In the genomic region with DNA sequence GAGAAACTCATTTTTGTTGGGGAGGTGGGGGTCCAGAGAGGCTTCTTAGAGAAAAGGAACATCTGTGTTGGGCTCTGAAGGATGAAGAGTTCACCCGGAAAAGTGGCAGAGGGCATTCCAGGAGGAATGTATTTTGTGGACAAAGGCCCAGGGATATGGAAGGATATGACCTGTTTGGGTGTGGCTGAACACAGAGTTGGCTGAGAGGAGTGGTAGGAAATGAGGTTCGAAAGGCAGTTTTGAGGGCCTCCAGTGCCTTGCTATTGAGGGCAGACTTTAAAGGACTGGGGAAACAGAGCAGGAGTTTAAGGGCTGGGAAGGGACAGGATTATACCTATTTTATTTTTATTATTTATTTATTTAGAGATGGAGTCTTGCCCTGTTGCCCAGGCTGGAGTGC, we compare ENCODE assay signal across 21 cellular contexts. TPM values are rescaled to one million over a fixed set of nuclear protein-coding genes. Genes with fewer than 3 reads are reported as not detected.
DNase-seq lines count a peak whose midpoint lies in the region; ATAC-seq, FAIRE-seq and TF ChIP-seq lines count a peak whose summit lies in the region.
"Had no signal": no experiment of that assay in that cellular context is flagged by ENCODE, and none has a peak within 500 bp of the region (broad histone marks: within the 10 kb centered on the region; RNA-seq: fewer than 3 reads in every experiment).

No MANE protein-coding gene starts in this region.

- H3K23me2 ChIP-seq in H1 (ENCODE audit: low read depth, low read length), result no peaks in the 10 kb centered on the region

- intact Hi-C loops in heart right ventricle (cut with DNase I), result no loop called here
- intact Hi-C loops in left cardiac atrium (cut with DNase I), result no loop called here
- intact Hi-C loops in uterus (cut with DNase I; ENCODE audit: low total_unique reads), result no loop called here

- H3K4me3 Mint-ChIP-seq in naive thymus-derived CD8-positive, alpha-beta T cell, result peak overlapping the region in 6 of 10 donors; percentile 34 to 66 (median 42)
- H3K4me3 Mint-ChIP-seq: type B pancreatic cell had no signal

- H4K20me1 ChIP-seq in H1 (replicated peaks in 1 of 2; ENCODE audit: control insufficient read depth in 1 of 2, insufficient read depth in 2 of 2, low read length in 2 of 2), result no peaks in the 10 kb centered on the region

- no peak for TF ChIP-seq CTCF in heart right ventricle (IDR thresholded peaks at IDR 0.05)
- no peak for TF ChIP-seq CTCF in H1 (IDR thresholded peaks at IDR 0.05; ENCODE audit: control extremely low read depth in 1 of 3, insufficient read depth in 1 of 3, low read depth in 1 of 3, low read length in 3 of 3)
- TF ChIP-seq CTCF in uterus (IDR thresholded peaks at IDR 0.05), result no peak

- no peak overlapping the region for H2BK12ac ChIP-seq in H1 (ENCODE audit: low read depth, low read length)

- H3K9me3 Mint-ChIP-seq in naive thymus-derived CD8-positive, alpha-beta T cell, result no peaks in the 10 kb centered on the region
- H3K9me3 Mint-ChIP-seq: type B pancreatic cell had no signal

- no peak for TF ChIP-seq POLR2A in H1 (IDR thresholded peaks at IDR 0.05; ENCODE audit: control extremely low read depth in 1 of 2, low read depth in 2 of 2, low read length in 2 of 2)
- no peak for TF ChIP-seq POLR2A in uterus (IDR thresholded peaks at IDR 0.05)

- H2BK5ac ChIP-seq in H1 (ENCODE audit: low read depth, low read length), result no peak overlapping the region

- 63 to 64% methylated on average over 2 of the region's 2 CpGs for WGBS in heart right ventricle, 2 donors
- WGBS in H1 (ENCODE audit: extremely low coverage in 1 of 2, insufficient coverage in 1 of 2, insufficient read length in 1 of 2, insufficient replicate concordance in 2 of 2, low coverage in 1 of 2, low lambda C conversion rate in 2 of 2, missing lambda C conversion rate in 1 of 2), 2 experiments, result 90% methylated on average over 2 of the region's 2 CpGs; no CpG with 5 or more reads in 1 of the 2 experiments

- ATAC-seq in heart right ventricle (peak in 1 of 8 donors; percentile 41), left cardiac atrium (no peak), HG03378 (IDR thresholded peaks at IDR 0.05; ENCODE audit: unreplicated experiment) (no peak)
- ATAC-seq in naive thymus-derived CD8-positive, alpha-beta T cell, result no peak
- ATAC-seq: SK-N-SH treated with all-trans-retinoic acid at 6 μM for 48 hours had no signal

- H2AFZ ChIP-seq in H1 (ENCODE audit: low read length), result no peak overlapping the region

- FAIRE-seq in H1 (lab: Jason Lieb, UNC), result no peak
- FAIRE-seq: pancreas had no signal

- POLR2A ChIA-PET in H1 (lab: Charles Lee; ENCODE audit: partially characterized antibody), result interaction anchor here (1.7 to 2.8 kb wide), 3 partner anchors 8 to 53 kb away, joined by 4 to 7 read pairs (median 7); no protein-coding TSS in a partner anchor
- POLR2A ChIA-PET in naive thymus-derived CD8-positive, alpha-beta T cell (lab: Charles Lee), result interaction anchor here (0.9 to 1.5 kb wide), 2 partner anchors 9 to 11 kb away, joined by 3 to 4 read pairs; no protein-coding TSS in a partner anchor

- TF ChIP-seq RAD21 in H1 (IDR thresholded peaks at IDR 0.05 in 1 of 2, conservative IDR thresholded peaks at IDR 0.05 in 1 of 2; ENCODE audit: low read depth in 2 of 2, low read length in 2 of 2), result no peak

- no peak overlapping the region for H2BK120ac ChIP-seq in H1 (replicated peaks; ENCODE audit: low read depth, low read length)

- peak overlapping the region; percentile 75; the same call in 1 of the 2 replicates for H2AK5ac ChIP-seq in H1 (ENCODE audit: low read depth, low read length)

- no peak overlapping the region for H3K14ac ChIP-seq in H1 (ENCODE audit: insufficient read length)

- no peaks in the 10 kb centered on the region for H3K36me3 Mint-ChIP-seq in naive thymus-derived CD8-positive, alpha-beta T cell
- H3K36me3 Mint-ChIP-seq: type B pancreatic cell had no signal

- H3K4me1 ChIP-seq in heart right ventricle (peaks cover 34 to 89% (median 60%) of the 10 kb centered on the region in 9 donors), H1 (replicated peaks in 1 of 4; ENCODE audit: control insufficient read depth in 3 of 4, insufficient read depth in 4 of 4, low read length in 3 of 4) (peaks cover 0 to 20% (median 12%) of the 10 kb centered on the region in 4 experiments; a peak in 6 of 7 replicates), uterus (peaks cover 0 to 23% of the 10 kb centered on the region in 2 donors)
- H3K4me1 ChIP-seq: pancreas had no signal

- no peak overlapping the region for H3K9ac ChIP-seq in H1 (replicated peaks in 1 of 4; ENCODE audit: extremely low read depth in 1 of 4, low read depth in 3 of 4, low read length in 3 of 4)

- H3K27me3 ChIP-seq in heart right ventricle (no peaks in the 10 kb centered on the region), H1 (replicated peaks in 1 of 4; ENCODE audit: control insufficient read depth in 3 of 4, extremely low read depth in 1 of 4, insufficient read depth in 3 of 4, low read length in 3 of 4) (no peaks in the 10 kb centered on the region), uterus (no peaks in the 10 kb centered on the region)
- H3K27me3 ChIP-seq: pancreas had no signal

- H3K4ac ChIP-seq in H1 (replicated peaks; ENCODE audit: insufficient read length, low read depth, low read length), result no peak overlapping the region

- H3K4me3 ChIP-seq in heart right ventricle (no peak overlapping the region), H1 (ENCODE audit: extremely low read depth in 1 of 4, insufficient read depth in 2 of 4, low read depth in 3 of 4, low read length in 4 of 4) (no peak overlapping the region), uterus (no peak overlapping the region)
- H3K4me3 ChIP-seq: pancreas, smooth muscle cell had no signal

- H3K23ac ChIP-seq in H1 (ENCODE audit: insufficient read length), result no peak overlapping the region

- H3K27me3 Mint-ChIP-seq in naive thymus-derived CD8-positive, alpha-beta T cell, result no peaks in the 10 kb centered on the region
- H3K27me3 Mint-ChIP-seq: type B pancreatic cell had no signal

- TF ChIP-seq EP300 in H1 (IDR thresholded peaks at IDR 0.05; ENCODE audit: borderline replicate concordance in 1 of 2, low read depth in 2 of 2, low read length in 2 of 2), result no peak

- H4K91ac ChIP-seq in H1 (replicated peaks; ENCODE audit: insufficient read length, low read length), result no peak overlapping the region

- H3K9me3 ChIP-seq in heart right ventricle (no peaks in the 10 kb centered on the region), H1 (ENCODE audit: insufficient read depth in 2 of 2, low read depth in 1 of 2, low read length in 1 of 2) (no peaks in the 10 kb centered on the region), uterus (no peaks in the 10 kb centered on the region)
- H3K9me3 ChIP-seq: pancreas had no signal

- H3K27ac Mint-ChIP-seq in naive thymus-derived CD8-positive, alpha-beta T cell, result peak overlapping the region in 9 of 10 donors; percentile 7 to 93 (median 55)

- peaks cover 26 to 52% (median 44%) of the 10 kb centered on the region in 4 donors for H3K4me1 Mint-ChIP-seq in naive thymus-derived CD8-positive, alpha-beta T cell

- no peak for DNase-seq in heart right ventricle
- DNase-seq in left cardiac atrium, result no peak
- DNase-seq in H1 (ENCODE audit: low read depth in 1 of 2, low spot score in 2 of 2), result no peak
- DNase-seq in naive thymus-derived CD8-positive, alpha-beta T cell, result no peak
- no peak for DNase-seq in uterus
- DNase-seq in kidney glomerular epithelial cell (lab: John Stamatoyannopoulos, UW), result no peak
- DNase-seq in HuH-7.5 (ENCODE audit: low spot score), result no peak
- DNase-seq: activated effector memory CD4-positive, alpha-beta T cell treated with Interleukin-2 at 50 U/mL for 16 hours; anterior cingulate cortex; DMS79; hippocampal formation; KBM-7; NCI-H1105 treated with DMSO at 0.1 percent for 48 hours; NCI-H2171 treated with DMSO at 0.1 percent for 48 hours; NCI-H82; pancreas had no signal

- H2BK15ac ChIP-seq in H1 (ENCODE audit: low read length), result no peak overlapping the region

- no peak overlapping the region for H3K4me2 ChIP-seq in H1 (ENCODE audit: insufficient read depth in 1 of 2, low read depth in 2 of 2, low read length in 2 of 2)
- H3K4me2 ChIP-seq: smooth muscle cell had no signal

- H4K8ac ChIP-seq in H1 (ENCODE audit: extremely low read depth, insufficient read depth, low read length), result no peak overlapping the region

- no peaks in the 10 kb centered on the region for H3K79me2 ChIP-seq in H1 (ENCODE audit: control insufficient read depth in 1 of 2, insufficient read depth in 2 of 2, low read length in 2 of 2)

- H3K27ac ChIP-seq in heart right ventricle, result peak overlapping the region; percentile 42 to 87 (median 68)
- no peak overlapping the region for H3K27ac ChIP-seq in H1 (ENCODE audit: low read depth, low read length)
- H3K27ac ChIP-seq in uterus, result peak overlapping the region; percentile 29 to 53
- H3K27ac ChIP-seq: C4-2B, pancreas had no signal

- H3K18ac ChIP-seq in H1 (ENCODE audit: extremely low read depth, low read length), result no peak overlapping the region

- no peaks in the 10 kb centered on the region for H3K79me1 ChIP-seq in H1 (ENCODE audit: low read depth, low read length)

- H4K5ac ChIP-seq in H1 (ENCODE audit: insufficient read length, low read depth, low read length), result no peak overlapping the region

- no peak overlapping the region for H2BK20ac ChIP-seq in H1 (ENCODE audit: low read length)

- no peak overlapping the region for H3K56ac ChIP-seq in H1 (replicated peaks; ENCODE audit: insufficient read length, low read depth, low read length)

- CTCF ChIA-PET in H1 (lab: Charles Lee; ENCODE audit: partially characterized antibody), result interaction anchor here (0.6 to 2.4 kb wide), 8 partner anchors 21 to 203 kb away, joined by 3 to 12 read pairs (median 4); no protein-coding TSS in a partner anchor

- H3K36me3 ChIP-seq in heart right ventricle, result no peaks in the 10 kb centered on the region
- H3K36me3 ChIP-seq in H1 (ENCODE audit: control insufficient read depth in 2 of 4, insufficient read depth in 4 of 4, low read length in 3 of 4), result no peaks in the 10 kb centered on the region
- H3K36me3 ChIP-seq in uterus, result no peaks in the 10 kb centered on the region
- H3K36me3 ChIP-seq: pancreas had no signal

RNA-seq across cellular contexts. Expression of a gene that starts 27.3 kb away (rescaled TPM):
- total RNA-seq in heart right ventricle (10 to 100 TPM; 41.2 to 75.4 (median 52.0) TPM), left cardiac atrium (10 to 100 TPM; 71.8 to 77.4 TPM), uterus (100 to 1,000 TPM in 1 of 4 donors, 10 to 100 TPM in 3; 27.2 to 178 (median 41.1) TPM)
- polyA plus RNA-seq in heart right ventricle (10 to 100 TPM; 19.6 to 24.8 TPM), H1 (2011; rRNA removed) (32.1 and 44.3 TPM in 2 replicates)
- 78.9 and 86.6 TPM in 2 replicates for total RNA-seq in H1 (2021; fragmentation: NEBNext Ultra II Directional; extraction: Animal tissue kit (Norgen Biotek cat#: 25700))
- polyA plus RNA-seq in H1 (2011; cell fraction: cytosol; rRNA removed), result 26.2 TPM
- 60.6 TPM for polyA plus RNA-seq in H1 (2011; cell fraction: nucleus; rRNA removed)
- 42.0 to 51.1 TPM (median 44.6 TPM) in 4 replicates for polyA plus RNA-seq in H1 (2012, experiment 1 of 2)
- 36.9 TPM for polyA plus RNA-seq in H1 (2012, experiment 2 of 2)
- 43.5 TPM for polyA plus RNA-seq in H1 (2013, experiment 1 of 2)
- 43.4 TPM for polyA plus RNA-seq in H1 (2013, experiment 2 of 2)
- 32.2 and 35.0 TPM in 2 replicates for polyA minus RNA-seq in H1 (2011; rRNA and poly(A)+ RNA removed)
- polyA minus RNA-seq in H1 (2011; cell fraction: cytosol; rRNA and poly(A)+ RNA removed), result 28.4 TPM
- polyA minus RNA-seq in H1 (2011; cell fraction: nucleus; rRNA and poly(A)+ RNA removed), result 26.5 TPM
- 100 to 1,000 TPM; 183 to 185 TPM for total RNA-seq in naive thymus-derived CD8-positive, alpha-beta T cell
- 10 to 100 TPM; 54.8 to 68.9 (median 68.5) TPM for polyA plus RNA-seq in naive thymus-derived CD8-positive, alpha-beta T cell
